ENCODE assay signal across 11 cellular contexts in genomic region chr4:38461342-38461741, GRCh38.
DNase-seq lines count a peak whose midpoint lies in the region; ATAC-seq and TF ChIP-seq lines count a peak whose summit lies in the region.
"Had no signal": no experiment of that assay in that cellular context is flagged by ENCODE, and none has a peak within 500 bp of the region (broad histone marks: within the 10 kb centered on the region; RNA-seq: fewer than 3 reads in every experiment).

No MANE protein-coding gene starts in this region.

- no peak for ATAC-seq in GM21390 (IDR thresholded peaks at IDR 0.05; ENCODE audit: unreplicated experiment)

- H4K20me1 ChIP-seq in osteoblast (ENCODE audit: insufficient read depth, low read length): no peaks in the 10 kb centered on the region

- H3K27ac ChIP-seq in osteoblast (ENCODE audit: low read depth, low read length): no peak overlapping the region
- H3K27ac ChIP-seq: KMS-11 had no signal

- DNase-seq in H7: peak; percentile 40
- peak; percentile 20 for DNase-seq in RPMI7951 (ENCODE audit: low read depth)
- peak; percentile 2 for DNase-seq in dermis blood vessel endothelial cell
- peak; percentile 44 for DNase-seq in osteoblast (ENCODE audit: insufficient read length, low spot score, missing footprints)
- no peak for DNase-seq in putamen (ENCODE audit: low spot score)
- no peak for DNase-seq in T-helper 9 cell
- DNase-seq: CD4-positive, alpha-beta memory T cell; NCI-H1930; NCI-H510A treated with DMSO at 0.1 percent for 48 hours had no signal

- no peaks in the 10 kb centered on the region for H3K9me3 ChIP-seq in osteoblast (ENCODE audit: low read depth, low read length)

- no peaks in the 10 kb centered on the region for H3K4me1 ChIP-seq in osteoblast (ENCODE audit: insufficient read depth, low read length)

- H3K36me3 ChIP-seq in H7 (replicated peaks; ENCODE audit: control insufficient read depth, insufficient read depth, low read length) (no peaks in the 10 kb centered on the region), osteoblast (ENCODE audit: insufficient read depth, low read length) (no peaks in the 10 kb centered on the region)

- no peak overlapping the region for H2AFZ ChIP-seq in osteoblast (ENCODE audit: low read length)

- no peak for TF ChIP-seq CTCF in osteoblast (IDR thresholded peaks at IDR 0.05; ENCODE audit: extremely low read depth, low read depth, low read length)

- no peak overlapping the region for H3K4me3 ChIP-seq in H7 (ENCODE audit: insufficient read depth, low read depth, low read length)
- no peak overlapping the region for H3K4me3 ChIP-seq in osteoblast (ENCODE audit: insufficient read depth, low read length)

- H3K4me2 ChIP-seq in osteoblast (ENCODE audit: insufficient read depth, low read length): no peak overlapping the region
- H3K4me2 ChIP-seq: KMS-11 had no signal

- H3K27me3 ChIP-seq in H7 (ENCODE audit: control insufficient read depth, insufficient read depth, low read length): no peaks in the 10 kb centered on the region
- peaks cover 12% of the 10 kb centered on the region for H3K27me3 ChIP-seq in osteoblast (ENCODE audit: insufficient read depth, low read length)

- no peaks in the 10 kb centered on the region for H3K79me2 ChIP-seq in osteoblast (ENCODE audit: insufficient read depth, low read length)

Comparison
In these comparisons a context has a peak if more than half of its experiments do, and no peak if none do; other contexts are left out.
1. DNase-seq: peak in H7 (single experiment), RPMI7951 (single experiment), dermis blood vessel endothelial cell (single experiment) and osteoblast (single experiment); none in putamen (single experiment) and T-helper 9 cell (single experiment).